Comparison of ENCODE assay signal across 20 cellular contexts in the genomic region with DNA sequence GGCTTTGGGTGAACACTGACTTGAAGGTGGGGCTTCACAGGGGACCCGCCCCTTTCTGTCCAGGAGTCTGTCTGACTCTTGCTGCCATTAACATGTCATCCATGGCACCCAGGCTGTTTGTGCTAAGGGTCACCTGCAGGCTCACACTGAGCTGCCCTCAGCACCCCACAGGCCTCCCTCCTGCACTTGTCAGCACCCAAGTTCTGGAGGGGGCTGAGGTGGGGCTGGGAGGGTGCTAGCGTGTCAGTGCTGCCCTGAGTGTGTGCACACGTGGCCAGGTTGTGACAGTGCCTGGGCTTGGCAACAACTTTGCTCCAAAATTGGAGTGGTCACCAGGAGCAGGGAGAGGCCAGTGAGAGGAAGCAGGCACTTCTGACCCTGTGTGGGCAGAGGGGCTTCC.
DNase-seq lines count a peak whose midpoint lies in the region; ATAC-seq and TF ChIP-seq lines count a peak whose summit lies in the region.
"Had no signal": no experiment of that assay in that cellular context is flagged by ENCODE, and none has a peak within 500 bp of the region (broad histone marks: within the 10 kb centered on the region; RNA-seq: fewer than 3 reads in every experiment).

No MANE protein-coding gene starts in this region.

- ATAC-seq in Right ventricle myocardium inferior (no peak), Right ventricle myocardium superior (ENCODE audit: poor library complexity) (no peak), aorta (ENCODE audit: low FRiP score) (peak; percentile 56)
- ATAC-seq in stimulated activated effector memory CD8-positive, alpha-beta T cell treated with anti-CD3 and anti-CD28 coated beads, Interleukin-12 subunit alpha, Interleukin-12 subunit beta, amount 100 ng/mL, for 72 hours: peak; percentile 19
- no peak for ATAC-seq in stimulated activated naive B cell treated with anti-CD40 and anti-IgM and Interleukin-4, amounts not matched to agents 10 μg/mL and 1 μg/mL and 100 μg/mL, for 72 hours (replicated peaks)
- ATAC-seq: A549; CD8-positive, alpha-beta T cell had no signal

- H3K4me3 Mint-ChIP-seq in stimulated activated effector memory CD8-positive, alpha-beta T cell treated with anti-CD3 and anti-CD28 coated beads, Interleukin-12 subunit alpha, Interleukin-12 subunit beta, amount 100 ng/mL, for 72 hours: no peak overlapping the region
- H3K4me3 Mint-ChIP-seq in stimulated activated naive B cell treated with anti-CD40 and anti-IgM and Interleukin-4, amounts not matched to agents 10 μg/mL and 1 μg/mL and 100 μg/mL, for 72 hours: no peak overlapping the region
- no peak overlapping the region for H3K4me3 Mint-ChIP-seq in HFFc6
- H3K4me3 Mint-ChIP-seq: B cell; CD4-positive, alpha-beta T cell; CD8-positive, alpha-beta T cell had no signal

- H3K27ac Mint-ChIP-seq in stimulated activated effector memory CD8-positive, alpha-beta T cell treated with anti-CD3 and anti-CD28 coated beads, Interleukin-12 subunit alpha, Interleukin-12 subunit beta, amount 100 ng/mL, for 72 hours: no peak overlapping the region
- no peak overlapping the region for H3K27ac Mint-ChIP-seq in stimulated activated naive B cell treated with anti-CD40 and anti-IgM and Interleukin-4, amounts not matched to agents 10 μg/mL and 1 μg/mL and 100 μg/mL, for 72 hours
- no peak overlapping the region for H3K27ac Mint-ChIP-seq in HFFc6
- H3K27ac Mint-ChIP-seq: B cell; CD4-positive, alpha-beta T cell; CD8-positive, alpha-beta T cell had no signal

- TF ChIP-seq CTCF in HFFc6 (IDR thresholded peaks at IDR 0.05): no peak

- no CpG with 5 or more reads among the region's 3 CpGs for WGBS in neuronal stem cell (ENCODE audit: extremely low coverage in 2 of 2, insufficient read length in 2 of 2, insufficient replicate concordance in 1 of 2), 2 donors
- WGBS in aorta, 2 donors: 81 to 86% methylated on average over 3 of the region's 3 CpGs

- no peaks in the 10 kb centered on the region for H3K36me3 Mint-ChIP-seq in stimulated activated effector memory CD8-positive, alpha-beta T cell treated with anti-CD3 and anti-CD28 coated beads, Interleukin-12 subunit alpha, Interleukin-12 subunit beta, amount 100 ng/mL, for 72 hours
- H3K36me3 Mint-ChIP-seq in stimulated activated naive B cell treated with anti-CD40 and anti-IgM and Interleukin-4, amounts not matched to agents 10 μg/mL and 1 μg/mL and 100 μg/mL, for 72 hours: peaks cover 0 to 2% of the 10 kb centered on the region in 2 donors
- H3K36me3 Mint-ChIP-seq in HFFc6 (ENCODE audit: low read depth): no peaks in the 10 kb centered on the region
- H3K36me3 Mint-ChIP-seq: CD8-positive, alpha-beta T cell had no signal

- H3K27ac ChIP-seq in neuronal stem cell (replicated peaks; ENCODE audit: low read length) (no peak overlapping the region), aorta (ENCODE audit: low read depth in 1 of 2, low read length in 2 of 2) (no peak overlapping the region)
- H3K27ac ChIP-seq: 22Rv1; A549; BLaER1 treated with 17β-estradiol and CSF1 and Interleukin-3, amounts not matched to agents 10 nM and 100 nM; C4-2B had no signal

- H3K23ac ChIP-seq in neuronal stem cell (ENCODE audit: low read depth, low read length, poor library complexity): no peak overlapping the region

- H3K4me1 Mint-ChIP-seq in stimulated activated effector memory CD8-positive, alpha-beta T cell treated with anti-CD3 and anti-CD28 coated beads, Interleukin-12 subunit alpha, Interleukin-12 subunit beta, amount 100 ng/mL, for 72 hours: no peaks in the 10 kb centered on the region
- no peaks in the 10 kb centered on the region for H3K4me1 Mint-ChIP-seq in stimulated activated naive B cell treated with anti-CD40 and anti-IgM and Interleukin-4, amounts not matched to agents 10 μg/mL and 1 μg/mL and 100 μg/mL, for 72 hours
- H3K4me1 Mint-ChIP-seq in HFFc6 (ENCODE audit: low read depth): no peaks in the 10 kb centered on the region
- H3K4me1 Mint-ChIP-seq: B cell had no signal

- H3K9ac ChIP-seq in neuronal stem cell (ENCODE audit: low read depth, low read length, poor library complexity): peak overlapping the region; percentile 4
- H3K9ac ChIP-seq: BLaER1 treated with 17β-estradiol and CSF1 and Interleukin-3, amounts not matched to agents 10 nM and 100 nM had no signal

- H3K14ac ChIP-seq in neuronal stem cell (ENCODE audit: low read length): peak overlapping the region; percentile 3

- H3K9me3 ChIP-seq in neuronal stem cell (replicated peaks in 1 of 2; ENCODE audit: control insufficient read depth in 2 of 2, insufficient read depth in 1 of 2, low read depth in 1 of 2, low read length in 2 of 2): peaks cover 10 to 11% of the 10 kb centered on the region in 2 donors
- peaks cover 3% of the 10 kb centered on the region for H3K9me3 ChIP-seq in aorta (ENCODE audit: control insufficient read depth, low read length)
- H3K9me3 ChIP-seq: Caco-2 had no signal

- H3K27me3 Mint-ChIP-seq in stimulated activated naive B cell treated with anti-CD40 and anti-IgM and Interleukin-4, amounts not matched to agents 10 μg/mL and 1 μg/mL and 100 μg/mL, for 72 hours: no peaks in the 10 kb centered on the region
- H3K27me3 Mint-ChIP-seq in HFFc6 (ENCODE audit: insufficient read depth): no peaks in the 10 kb centered on the region
- H3K27me3 Mint-ChIP-seq: B cell; CD4-positive, alpha-beta T cell had no signal

- H4K91ac ChIP-seq in neuronal stem cell (ENCODE audit: low read depth, low read length, poor library complexity): no peak overlapping the region

- H3K4me1 ChIP-seq in neuronal stem cell (ENCODE audit: control insufficient read depth in 2 of 2, insufficient read depth in 1 of 2, low read depth in 1 of 2, low read length in 2 of 2): no peaks in the 10 kb centered on the region
- H3K4me1 ChIP-seq in aorta (ENCODE audit: control insufficient read depth in 1 of 2, insufficient read depth in 2 of 2, low read length in 2 of 2): no peaks in the 10 kb centered on the region
- H3K4me1 ChIP-seq: A549; BLaER1 treated with 17β-estradiol and CSF1 and Interleukin-3, amounts not matched to agents 10 nM and 100 nM; Caco-2 had no signal

- peak overlapping the region; percentile 65 for H4K8ac ChIP-seq in neuronal stem cell (ENCODE audit: low read depth, low read length)

- H3K36me3 ChIP-seq in neuronal stem cell (replicated peaks in 1 of 2; ENCODE audit: control insufficient read depth in 2 of 2, insufficient read depth in 2 of 2, low read length in 2 of 2) (no peaks in the 10 kb centered on the region), aorta (ENCODE audit: control insufficient read depth in 1 of 2, insufficient read depth in 2 of 2, low read length in 1 of 2) (no peaks in the 10 kb centered on the region)
- H3K36me3 ChIP-seq: BLaER1 treated with 17β-estradiol and CSF1 and Interleukin-3, amounts not matched to agents 10 nM and 100 nM had no signal

- intact Hi-C loops in Right ventricle myocardium inferior (cut with DNase I) (no loop called here), Right ventricle myocardium superior (cut with DNase I) (no loop called here), aorta (cut with DNase I) (no loop called here)

- H3K79me1 ChIP-seq in neuronal stem cell (ENCODE audit: low read depth, low read length): peaks cover 2% of the 10 kb centered on the region

- peak overlapping the region; percentile 40 for H2AK5ac ChIP-seq in neuronal stem cell (ENCODE audit: low read depth, low read length)

- H3K18ac ChIP-seq in neuronal stem cell (ENCODE audit: low read length): no peak overlapping the region

- no peak overlapping the region for H2AFZ ChIP-seq in neuronal stem cell (ENCODE audit: low read length)

- H2BK12ac ChIP-seq in neuronal stem cell (ENCODE audit: low read length): peak overlapping the region; percentile 2

- peak; percentile 49 for DNase-seq in Right ventricle myocardium inferior (ENCODE audit: missing footprints)
- no peak for DNase-seq in Right ventricle myocardium superior
- DNase-seq in neuronal stem cell (ENCODE audit: low spot score): no peak
- no peak for DNase-seq in stimulated activated effector memory CD8-positive, alpha-beta T cell treated with anti-CD3 and anti-CD28 coated beads, Interleukin-12 subunit alpha, Interleukin-12 subunit beta, amount 100 ng/mL, for 72 hours (ENCODE audit: low spot score in 2 of 2)
- no peak for DNase-seq in aorta
- no peak for DNase-seq in stimulated activated naive B cell treated with anti-CD40 and anti-IgM and Interleukin-4, amounts not matched to agents 10 μg/mL and 1 μg/mL and 100 μg/mL, for 72 hours
- no peak for DNase-seq in NCI-H187 (lab: John Stamatoyannopoulos, UW)
- DNase-seq in HFFc6: no peak
- DNase-seq: AML-193; Caco-2; Calu3; CD4-positive, alpha-beta T cell; CD8-positive, alpha-beta T cell; DMS79 treated with DMSO at 0.1 percent for 48 hours; GF-D8 had no signal

- H3K4ac ChIP-seq in neuronal stem cell (ENCODE audit: low read length): no peak overlapping the region

- no peak overlapping the region for H2BK15ac ChIP-seq in neuronal stem cell (ENCODE audit: low read length)

- peaks cover 13% of the 10 kb centered on the region for H3K9me3 Mint-ChIP-seq in stimulated activated effector memory CD8-positive, alpha-beta T cell treated with anti-CD3 and anti-CD28 coated beads, Interleukin-12 subunit alpha, Interleukin-12 subunit beta, amount 100 ng/mL, for 72 hours
- H3K9me3 Mint-ChIP-seq in stimulated activated naive B cell treated with anti-CD40 and anti-IgM and Interleukin-4, amounts not matched to agents 10 μg/mL and 1 μg/mL and 100 μg/mL, for 72 hours: peaks cover 13 to 19% of the 10 kb centered on the region in 2 donors
- H3K9me3 Mint-ChIP-seq in HFFc6: peaks cover 32% of the 10 kb centered on the region

- peak overlapping the region in 1 of 2 donors; percentile 64 for H3K4me3 ChIP-seq in neuronal stem cell (ENCODE audit: low read length in 2 of 2)
- no peak overlapping the region for H3K4me3 ChIP-seq in aorta (ENCODE audit: low read length in 2 of 2)
- H3K4me3 ChIP-seq: A549; BLaER1 treated with 17β-estradiol and CSF1 and Interleukin-3, amounts not matched to agents 10 nM and 100 nM had no signal

- H2BK5ac ChIP-seq in neuronal stem cell (ENCODE audit: low read length): no peak overlapping the region

- no peak overlapping the region for H2BK120ac ChIP-seq in neuronal stem cell (ENCODE audit: low read depth, low read length)

- no peaks in the 10 kb centered on the region for H3K27me3 ChIP-seq in neuronal stem cell (ENCODE audit: control insufficient read depth in 3 of 3, insufficient read depth in 3 of 3, low read depth in 1 of 3, low read length in 3 of 3)
- H3K27me3 ChIP-seq in aorta (ENCODE audit: control insufficient read depth in 1 of 2, insufficient read depth in 2 of 2, low read length in 1 of 2): no peaks in the 10 kb centered on the region
- H3K27me3 ChIP-seq: BLaER1 treated with 17β-estradiol and CSF1 and Interleukin-3, amounts not matched to agents 10 nM and 100 nM had no signal

- H3K4me2 ChIP-seq in neuronal stem cell (ENCODE audit: insufficient read depth, low read length, poor library complexity, severe bottlenecking): no peak overlapping the region
- H3K4me2 ChIP-seq: A549; BLaER1 treated with 17β-estradiol and CSF1 and Interleukin-3, amounts not matched to agents 10 nM and 100 nM had no signal

Comparison
In these comparisons a context has a peak if more than half of its experiments do, and no peak if none do; other contexts are left out.
1. ATAC-seq: peak in stimulated activated effector memory CD8-positive, alpha-beta T cell treated with anti-CD3 and anti-CD28 coated beads, Interleukin-12 subunit alpha, Interleukin-12 subunit beta, amount 100 ng/mL, for 72 hours (single experiment) and aorta (single experiment); none in Right ventricle myocardium inferior (single experiment), Right ventricle myocardium superior (single experiment) and stimulated activated naive B cell treated with anti-CD40 and anti-IgM and Interleukin-4, amounts not matched to agents 10 μg/mL and 1 μg/mL and 100 μg/mL, for 72 hours (0 of 2).